9 cellular contexts compared by ENCODE assay signal in genomic region chr3:152300029-152300764, GRCh38. TPM values are rescaled to one million over a fixed set of nuclear protein-coding genes. Genes with fewer than 3 reads are reported as not detected.
DNase-seq lines count a peak whose midpoint lies in the region; FAIRE-seq and TF ChIP-seq lines count a peak whose summit lies in the region.
"Had no signal": no experiment of that assay in that cellular context is flagged by ENCODE, and none has a peak within 500 bp of the region (broad histone marks: within the 10 kb centered on the region; RNA-seq: fewer than 3 reads in every experiment).

No MANE protein-coding gene starts in this region.

- no peaks in the 10 kb centered on the region for H3K9me3 Mint-ChIP-seq in chondrocyte (ENCODE audit: low read depth)

- H3K36me3 ChIP-seq in sigmoid colon = peaks cover 0 to 7% (median 0%) of the 10 kb centered on the region in 4 donors

- H3K27me3 ChIP-seq in sigmoid colon = no peaks in the 10 kb centered on the region

- no peaks in the 10 kb centered on the region for H3K9me3 ChIP-seq in sigmoid colon

- TF ChIP-seq CTCF in chondrocyte (IDR thresholded peaks at IDR 0.05) = no peak
- TF ChIP-seq CTCF in sigmoid colon (IDR thresholded peaks at IDR 0.05) = no peak

- peak; percentile 68 for DNase-seq in DMS 273 (lab: John Stamatoyannopoulos, UW; ENCODE audit: unreplicated experiment)
- DNase-seq in MV-4-11 (lab: John Stamatoyannopoulos, UW) = peak; percentile 23
- DNase-seq in chondrocyte (ENCODE audit: low spot score) = no peak
- DNase-seq in sigmoid colon = no peak
- DNase-seq in HTR-8/SVneo (ENCODE audit: insufficient read length, low spot score) = no peak
- no peak for DNase-seq in stimulated activated naive CD4-positive, alpha-beta T cell (lab: John Stamatoyannopoulos, UW)
- DNase-seq in dermis blood vessel endothelial cell = no peak
- no peak for DNase-seq in DMS153 treated with DMSO at 0.1 percent for 48 hours (lab: John Stamatoyannopoulos, UW; ENCODE audit: unreplicated experiment)

- no peak for TF ChIP-seq POLR2A in sigmoid colon (IDR thresholded peaks at IDR 0.05)

- H3K4me1 ChIP-seq in sigmoid colon = peaks cover 0 to 97% (median 76%) of the 10 kb centered on the region in 4 donors

- no peak overlapping the region for H3K4me3 Mint-ChIP-seq in chondrocyte (ENCODE audit: unreplicated experiment)

- no peak for TF ChIP-seq EP300 in sigmoid colon (IDR thresholded peaks at IDR 0.05)

- H3K4me1 Mint-ChIP-seq in chondrocyte (ENCODE audit: low read depth) = peaks cover 80% of the 10 kb centered on the region

- H3K27me3 Mint-ChIP-seq in chondrocyte (ENCODE audit: low read depth) = no peaks in the 10 kb centered on the region

- peaks cover 18% of the 10 kb centered on the region for H3K36me3 Mint-ChIP-seq in chondrocyte (ENCODE audit: low read depth)

- H3K27ac Mint-ChIP-seq in chondrocyte (ENCODE audit: unreplicated experiment) = peak overlapping the region; percentile 93

- FAIRE-seq in HTR-8/SVneo (lab: Jason Lieb, UNC) = no peak
- FAIRE-seq: colon had no signal

- WGBS in sigmoid colon, 2 donors = 79 to 84% methylated on average over 8 of the region's 8 CpGs

- peak overlapping the region; percentile 82 to 90 (median 84) for H3K27ac ChIP-seq in sigmoid colon

- intact Hi-C loops in sigmoid colon (cut with DNase I) = no loop called here

- peak overlapping the region; percentile 28 to 49 (median 43) for H3K4me3 ChIP-seq in sigmoid colon

RNA-seq across cellular contexts. Expression of gene MBNL1, which starts 31.5 kb away (rescaled TPM):
- total RNA-seq in chondrocyte (164 to 177 TPM (median 166 TPM) in 3 replicates), sigmoid colon (100 to 1,000 TPM; 602 to 898 (median 756) TPM), dermis blood vessel endothelial cell (389 and 524 TPM in 2 replicates)
- polyA plus RNA-seq in sigmoid colon = 10 to 100 TPM; 60.5 to 74.7 (median 67.3) TPM

Comparison
In these comparisons a context has a peak if more than half of its experiments do, and no peak if none do; other contexts are left out.
1. DNase-seq: peak in DMS 273 (single experiment) and MV-4-11 (single experiment); none in chondrocyte (single experiment), sigmoid colon (single experiment), HTR-8/SVneo (single experiment), stimulated activated naive CD4-positive, alpha-beta T cell (0 of 6), dermis blood vessel endothelial cell (single experiment) and DMS153 treated with DMSO at 0.1 percent for 48 hours (single experiment).